9 cellular contexts compared by ENCODE assay signal in the genomic region with DNA sequence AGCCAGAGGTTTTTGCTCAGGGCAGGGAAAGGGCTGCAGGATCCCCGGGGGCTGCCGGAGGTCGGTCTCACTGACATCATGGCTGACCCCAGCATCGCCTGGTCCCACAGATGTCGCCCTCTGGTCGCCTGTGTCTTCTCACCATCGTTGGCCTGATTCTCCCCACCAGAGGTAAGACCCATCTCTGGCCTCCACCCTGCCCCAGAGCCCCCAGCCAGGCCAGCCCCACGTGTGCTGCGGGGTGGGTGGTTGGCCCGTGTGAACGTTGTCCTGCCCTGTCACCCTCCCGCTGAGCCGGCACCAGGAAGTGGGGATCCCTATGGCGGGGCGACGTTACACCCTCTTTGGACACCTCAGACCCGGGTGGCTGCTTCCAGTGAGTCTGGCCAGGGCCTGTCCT. TPM values are rescaled to one million over a fixed set of nuclear protein-coding genes. Genes with fewer than 3 reads are reported as not detected.
DNase-seq lines count a peak whose midpoint lies in the region; ATAC-seq and TF ChIP-seq lines count a peak whose summit lies in the region.
"Had no signal": no experiment of that assay in that cellular context is flagged by ENCODE, and none has a peak within 500 bp of the region (broad histone marks: within the 10 kb centered on the region; RNA-seq: fewer than 3 reads in every experiment).

No MANE protein-coding gene starts in this region.

- in situ Hi-C loops in Panc1 (cut with HindIII; ENCODE audit: low pct_unique_long_range_greater_than_20kb, low sequenced_read_pairs), result no loop called here

- H3K4me1 Mint-ChIP-seq in natural killer cell treated with Interleukin-12 subunit alpha and Interleukin-12 subunit beta and Interleukin-15 and Interleukin-18, amount 100 ng/mL, for 72 hours (ENCODE audit: low read depth in 2 of 2), result peaks cover 31 to 42% of the 10 kb centered on the region in 2 donors

- peak; percentile 6 for TF ChIP-seq CTCF in GM10266 (IDR thresholded peaks at IDR 0.05; ENCODE audit: control insufficient read depth, insufficient read depth, low read depth, missing control alignments)
- TF ChIP-seq CTCF in Panc1 (IDR thresholded peaks at IDR 0.05), result no peak
- no peak for TF ChIP-seq CTCF in choroid plexus epithelial cell (conservative IDR thresholded peaks at IDR 0.05; ENCODE audit: low read depth, low read length)

- no peaks in the 10 kb centered on the region for H3K9me3 Mint-ChIP-seq in natural killer cell treated with Interleukin-12 subunit alpha and Interleukin-12 subunit beta and Interleukin-15 and Interleukin-18, amount 100 ng/mL, for 72 hours

- peak overlapping the region; percentile 72 for H3K27ac ChIP-seq in Panc1 (ENCODE audit: low read length)

- POLR2A ChIA-PET in Panc1 (lab: Charles Lee), result no interaction called here

- H3K36me3 ChIP-seq in Panc1 (ENCODE audit: control insufficient read depth, insufficient read depth, low read length), result peaks cover 3% of the 10 kb centered on the region; the same call in 1 of the 2 replicates

- H3K36me3 Mint-ChIP-seq in natural killer cell treated with Interleukin-12 subunit alpha and Interleukin-12 subunit beta and Interleukin-15 and Interleukin-18, amount 100 ng/mL, for 72 hours, result peaks cover 23% of the 10 kb centered on the region

- ATAC-seq in Panc1, result no peak
- peak; percentile 59 to 65 for ATAC-seq in natural killer cell treated with Interleukin-12 subunit alpha and Interleukin-12 subunit beta and Interleukin-15 and Interleukin-18, amount 100 ng/mL, for 72 hours

- BruUV-seq in Panc1 (replicated peaks; lab: Mats Ljungman, UMichigan), result no TSS peak

- intact Hi-C loops in Panc1 (cut with micrococcal nuclease; ENCODE audit: unreplicated experiment), result no loop called here

- peak overlapping the region; percentile 97 to 98 for H3K27ac Mint-ChIP-seq in natural killer cell treated with Interleukin-12 subunit alpha and Interleukin-12 subunit beta and Interleukin-15 and Interleukin-18, amount 100 ng/mL, for 72 hours

- peak overlapping the region; percentile 71 to 83 for H3K4me3 ChIP-seq in Panc1 (ENCODE audit: low read depth in 2 of 2, low read length in 2 of 2)
- peak overlapping the region; percentile 76 for H3K4me3 ChIP-seq in choroid plexus epithelial cell (ENCODE audit: low read depth, low read length)

- CTCF ChIA-PET in Panc1 (lab: Charles Lee), result no interaction called here

- peaks cover 0 to 7% of the 10 kb centered on the region in 2 donors for H3K27me3 Mint-ChIP-seq in natural killer cell treated with Interleukin-12 subunit alpha and Interleukin-12 subunit beta and Interleukin-15 and Interleukin-18, amount 100 ng/mL, for 72 hours

- peaks cover 10% of the 10 kb centered on the region for H3K4me1 ChIP-seq in Panc1 (ENCODE audit: control insufficient read depth, insufficient read depth, low read length)

- H3K9me3 ChIP-seq in Panc1 (ENCODE audit: control insufficient read depth, insufficient read depth, low read depth, low read length), result no peaks in the 10 kb centered on the region

- H3K4me3 Mint-ChIP-seq in natural killer cell treated with Interleukin-12 subunit alpha and Interleukin-12 subunit beta and Interleukin-15 and Interleukin-18, amount 100 ng/mL, for 72 hours, result peak overlapping the region; percentile 100

- no peaks in the 10 kb centered on the region for H3K27me3 ChIP-seq in Panc1 (ENCODE audit: control insufficient read depth, insufficient read depth, low read length)

- no peak for DNase-seq in GM10266 (ENCODE audit: extremely low spot score)
- DNase-seq in Panc1 (ENCODE audit: low read depth, low spot score), result no peak
- DNase-seq in choroid plexus epithelial cell (ENCODE audit: low read depth), result no peak
- DNase-seq in natural killer cell treated with Interleukin-12 subunit alpha and Interleukin-12 subunit beta and Interleukin-15 and Interleukin-18, amount 100 ng/mL, for 72 hours (ENCODE audit: low spot score), result peak; percentile 67
- no peak for DNase-seq in NAMALWA (ENCODE audit: low spot score)
- DNase-seq in NCI-H2107 treated with DMSO at 0.1 percent for 48 hours (lab: John Stamatoyannopoulos, UW; ENCODE audit: unreplicated experiment), result no peak
- no peak for DNase-seq in DMS 273 treated with DMSO at 0.1 percent for 48 hours (lab: John Stamatoyannopoulos, UW)
- DNase-seq in ureter (ENCODE audit: low spot score), result no peak

RNA-seq across cellular contexts. Expression of a gene that starts 0.9 kb away (rescaled TPM):
- total RNA-seq in Panc1 (2021; ENCODE audit: unreplicated experiment), result 33.6 TPM
- polyA plus RNA-seq in Panc1 (2012; ENCODE audit: insufficient read length), result 44.4 TPM
- 100 to 1,000 TPM; 141 to 236 TPM for total RNA-seq in natural killer cell treated with Interleukin-12 subunit alpha and Interleukin-12 subunit beta and Interleukin-15 and Interleukin-18, amount 100 ng/mL, for 72 hours
- 136 TPM for total RNA-seq in ureter

RNA-seq across cellular contexts. Expression of a gene that starts 12.4 kb away (rescaled TPM):
- not detected for total RNA-seq in Panc1 (2021; ENCODE audit: unreplicated experiment)
- polyA plus RNA-seq in Panc1 (2012; ENCODE audit: insufficient read length), result not detected
- total RNA-seq in natural killer cell treated with Interleukin-12 subunit alpha and Interleukin-12 subunit beta and Interleukin-15 and Interleukin-18, amount 100 ng/mL, for 72 hours, result not detected
- total RNA-seq in ureter, result 0.62 TPM
- total RNA-seq: myocyte had no signal

RNA-seq across cellular contexts. Expression of a gene that starts 16.8 kb away (rescaled TPM):
- total RNA-seq in Panc1 (2021; ENCODE audit: unreplicated experiment) (not detected), ureter (50.2 TPM)
- polyA plus RNA-seq in Panc1 (2012; ENCODE audit: insufficient read length), result not detected
- total RNA-seq in natural killer cell treated with Interleukin-12 subunit alpha and Interleukin-12 subunit beta and Interleukin-15 and Interleukin-18, amount 100 ng/mL, for 72 hours, result not detected

RNA-seq across cellular contexts. Expression of a gene that starts 20.6 kb away (rescaled TPM):
- total RNA-seq in Panc1 (2021; ENCODE audit: unreplicated experiment) (0.18 TPM), ureter (15.5 TPM)
- polyA plus RNA-seq in Panc1 (2012; ENCODE audit: insufficient read length), result 0.11 TPM
- not detected for total RNA-seq in natural killer cell treated with Interleukin-12 subunit alpha and Interleukin-12 subunit beta and Interleukin-15 and Interleukin-18, amount 100 ng/mL, for 72 hours

RNA-seq across cellular contexts. Expression of a gene that starts 39.8 kb away (rescaled TPM):
- total RNA-seq in Panc1 (2021; ENCODE audit: unreplicated experiment), result not detected
- not detected for polyA plus RNA-seq in Panc1 (2012; ENCODE audit: insufficient read length)
- not detected for total RNA-seq in natural killer cell treated with Interleukin-12 subunit alpha and Interleukin-12 subunit beta and Interleukin-15 and Interleukin-18, amount 100 ng/mL, for 72 hours
- 434 TPM for total RNA-seq in ureter

Comparison
In these comparisons a context has a peak if more than half of its experiments do, and no peak if none do; other contexts are left out.
1. RNA of a gene that starts 16.8 kb away (total RNA-seq): 50.2 TPM in ureter (single experiment); not detected in Panc1 (single experiment) and not detected in natural killer cell treated with Interleukin-12 subunit alpha and Interleukin-12 subunit beta and Interleukin-15 and Interleukin-18, amount 100 ng/mL, for 72 hours; every median in the first group is over 10 times any median in the second.